In genomic region chr10:11713186-11713743, GRCh38 we compare ENCODE assay signal across 15 cellular contexts. TPM values are rescaled to one million over a fixed set of nuclear protein-coding genes. Genes with fewer than 3 reads are reported as not detected.
A peak's percentile ranks its signal among the peaks of the same experiment; 100 is the strongest.
DNase-seq lines count a peak whose midpoint lies in the region; ATAC-seq and TF ChIP-seq lines count a peak whose summit lies in the region.
"Had no signal": no experiment of that assay in that cellular context is flagged by ENCODE, and none has a peak within 500 bp of the region (broad histone marks: within the 10 kb centered on the region; RNA-seq: fewer than 3 reads in every experiment).

No MANE protein-coding gene starts in this region.

- H3K9me3 Mint-ChIP-seq in neural progenitor cell, result peaks cover 13% of the 10 kb centered on the region
- H3K9me3 Mint-ChIP-seq in T-helper 2 cell treated with Interferon-gamma antibody and Interleukin-4, amounts not matched to agents 5 μg/mL and 100 μg/mL, for 36 hours, result peaks cover 6% of the 10 kb centered on the region
- H3K9me3 Mint-ChIP-seq in MCF 10A (ENCODE audit: unreplicated experiment), result no peaks in the 10 kb centered on the region
- H3K9me3 Mint-ChIP-seq: stimulated activated effector memory CD8-positive, alpha-beta T cell treated with anti-CD3 and anti-CD28 coated beads, Interleukin-12 subunit alpha, Interleukin-12 subunit beta, amount 100 ng/mL, for 72 hours had no signal

- intact Hi-C loops in MCF 10A (cut with micrococcal nuclease), result no loop called here

- no TSS peak for BruUV-seq in MCF 10A (replicated peaks; lab: Mats Ljungman, UMichigan)

- H3K4me3 ChIP-seq in cardiac fibroblast (replicated peaks in 1 of 2; ENCODE audit: low read depth in 2 of 2, low read length in 2 of 2) (no peak overlapping the region), neural progenitor cell (no peak overlapping the region)

- no peaks in the 10 kb centered on the region for H3F3A ChIP-seq in neural progenitor cell (ENCODE audit: low read depth)

- H2AFZ ChIP-seq in neural progenitor cell (replicated peaks), result peak overlapping the region; percentile 52

- H3K27me3 Mint-ChIP-seq in neural progenitor cell (ENCODE audit: insufficient read depth, low read depth) (peaks cover 10% of the 10 kb centered on the region), MCF 10A (ENCODE audit: insufficient read depth, unreplicated experiment) (peaks cover 11% of the 10 kb centered on the region)
- peaks cover 83% of the 10 kb centered on the region for H3K27me3 Mint-ChIP-seq in T-helper 2 cell treated with Interferon-gamma antibody and Interleukin-4, amounts not matched to agents 5 μg/mL and 100 μg/mL, for 36 hours (ENCODE audit: low read depth)

- DNase-seq in COLO829 (ENCODE audit: low spot score) (peak; percentile 61), NCI-H226 (peak; percentile 93), cardiac fibroblast (ENCODE audit: low read depth in 2 of 2) (peak; percentile 68 to 86), neural progenitor cell (ENCODE audit: low spot score) (no peak), cerebellar nuclear complex (lab: John Stamatoyannopoulos, UW) (no peak), MCF 10A (ENCODE audit: unreplicated experiment) (no peak)
- no peak for DNase-seq in T-helper 2 cell treated with Interferon-gamma antibody and Interleukin-4, amounts not matched to agents 5 μg/mL and 100 μg/mL, for 36 hours (ENCODE audit: low spot score)
- DNase-seq: cortex of kidney; stimulated activated CD4-positive, alpha-beta T cell treated with anti-CD3 and anti-CD28 coated beads, Interleukin-1b, Interleukin-23, amount 100 ng/mL, for 48 hours; T1000 had no signal

- no peak overlapping the region for H3K9ac ChIP-seq in neural progenitor cell
- H3K9ac ChIP-seq: KMS-11 had no signal

- no peaks in the 10 kb centered on the region for H3K4me1 ChIP-seq in neural progenitor cell

- no peaks in the 10 kb centered on the region for H3K9me3 ChIP-seq in neural progenitor cell (ENCODE audit: low read depth)

- POLR2A ChIA-PET in MCF 10A (lab: Yijun Ruan, JAX), result no interaction called here

- no peak overlapping the region for H3K4me2 ChIP-seq in neural progenitor cell
- H3K4me2 ChIP-seq: KMS-11 had no signal

- H3K36me3 ChIP-seq in neural progenitor cell, result no peaks in the 10 kb centered on the region

- TF ChIP-seq CTCF in cardiac fibroblast (IDR thresholded peaks at IDR 0.05; ENCODE audit: low read depth, low read length) (no peak), neural progenitor cell (IDR thresholded peaks at IDR 0.05) (no peak), MCF 10A (IDR thresholded peaks at IDR 0.05; ENCODE audit: unreplicated experiment) (no peak)

- ATAC-seq in HG02642 (IDR thresholded peaks at IDR 0.05; ENCODE audit: poor library complexity, unreplicated experiment), result no peak
- ATAC-seq: Panc1; stimulated activated effector memory CD8-positive, alpha-beta T cell treated with anti-CD3 and anti-CD28 coated beads, Interleukin-12 subunit alpha, Interleukin-12 subunit beta, amount 100 ng/mL, for 72 hours had no signal

- H4K20me1 ChIP-seq in neural progenitor cell (ENCODE audit: low read depth), result no peaks in the 10 kb centered on the region

- H3K4me1 Mint-ChIP-seq in neural progenitor cell, result peaks cover 28% of the 10 kb centered on the region
- peaks cover 11% of the 10 kb centered on the region for H3K4me1 Mint-ChIP-seq in T-helper 2 cell treated with Interferon-gamma antibody and Interleukin-4, amounts not matched to agents 5 μg/mL and 100 μg/mL, for 36 hours (ENCODE audit: low read depth)
- H3K4me1 Mint-ChIP-seq in MCF 10A (ENCODE audit: insufficient read depth, unreplicated experiment), result no peaks in the 10 kb centered on the region

- H3K79me2 ChIP-seq in neural progenitor cell (ENCODE audit: low read depth), result no peaks in the 10 kb centered on the region

- H3K4me3 Mint-ChIP-seq in neural progenitor cell (no peak overlapping the region), MCF 10A (ENCODE audit: unreplicated experiment) (no peak overlapping the region)
- H3K4me3 Mint-ChIP-seq in T-helper 2 cell treated with Interferon-gamma antibody and Interleukin-4, amounts not matched to agents 5 μg/mL and 100 μg/mL, for 36 hours, result no peak overlapping the region
- H3K4me3 Mint-ChIP-seq: activated naive CD4-positive, alpha-beta T cell treated with anti-CD3 and anti-CD28 coated beads, Interleukin-2, amount 50 U/mL, for 24 hours; stimulated activated effector memory CD8-positive, alpha-beta T cell treated with anti-CD3 and anti-CD28 coated beads, Interleukin-12 subunit alpha, Interleukin-12 subunit beta, amount 100 ng/mL, for 72 hours had no signal

- H3K36me3 Mint-ChIP-seq in neural progenitor cell, result no peaks in the 10 kb centered on the region
- H3K36me3 Mint-ChIP-seq in T-helper 2 cell treated with Interferon-gamma antibody and Interleukin-4, amounts not matched to agents 5 μg/mL and 100 μg/mL, for 36 hours (ENCODE audit: low read depth), result no peaks in the 10 kb centered on the region
- H3K36me3 Mint-ChIP-seq in MCF 10A (ENCODE audit: insufficient read depth, unreplicated experiment), result no peaks in the 10 kb centered on the region
- H3K36me3 Mint-ChIP-seq: stimulated activated effector memory CD8-positive, alpha-beta T cell treated with anti-CD3 and anti-CD28 coated beads, Interleukin-12 subunit alpha, Interleukin-12 subunit beta, amount 100 ng/mL, for 72 hours had no signal

- CTCF ChIA-PET in MCF 10A (lab: Yijun Ruan, JAX), result no interaction called here

- no peak overlapping the region for H3K27ac ChIP-seq in neural progenitor cell
- H3K27ac ChIP-seq: KMS-11 had no signal

- H3K27ac Mint-ChIP-seq in neural progenitor cell (peak overlapping the region; percentile 90), MCF 10A (ENCODE audit: low read depth, unreplicated experiment) (no peak overlapping the region)
- H3K27ac Mint-ChIP-seq in T-helper 2 cell treated with Interferon-gamma antibody and Interleukin-4, amounts not matched to agents 5 μg/mL and 100 μg/mL, for 36 hours, result no peak overlapping the region
- H3K27ac Mint-ChIP-seq: activated naive CD4-positive, alpha-beta T cell treated with anti-CD3 and anti-CD28 coated beads, Interleukin-2, amount 50 U/mL, for 24 hours; stimulated activated effector memory CD8-positive, alpha-beta T cell treated with anti-CD3 and anti-CD28 coated beads, Interleukin-12 subunit alpha, Interleukin-12 subunit beta, amount 100 ng/mL, for 72 hours had no signal

- no peaks in the 10 kb centered on the region for H3K27me3 ChIP-seq in neural progenitor cell

RNA-seq across cellular contexts. Expression of gene ECHDC3, which starts 28.9 kb away (rescaled TPM):
- total RNA-seq in neural progenitor cell (ENCODE audit: low replicate concordance), result 2.1 and 10.1 TPM in 2 replicates
- total RNA-seq in MCF 10A (2022), result 21.7 and 25.5 TPM in 2 replicates

Comparison
In these comparisons a context has a peak if more than half of its experiments do, and no peak if none do; other contexts are left out.
1. DNase-seq: peak in COLO829 (single experiment), NCI-H226 (single experiment) and cardiac fibroblast (2 of 2); none in neural progenitor cell (single experiment), cerebellar nuclear complex (0 of 2), T-helper 2 cell treated with Interferon-gamma antibody and Interleukin-4, amounts not matched to agents 5 μg/mL and 100 μg/mL, for 36 hours (single experiment) and MCF 10A (single experiment).